ENCODE assay signal across 18 cellular contexts in the genomic region with DNA sequence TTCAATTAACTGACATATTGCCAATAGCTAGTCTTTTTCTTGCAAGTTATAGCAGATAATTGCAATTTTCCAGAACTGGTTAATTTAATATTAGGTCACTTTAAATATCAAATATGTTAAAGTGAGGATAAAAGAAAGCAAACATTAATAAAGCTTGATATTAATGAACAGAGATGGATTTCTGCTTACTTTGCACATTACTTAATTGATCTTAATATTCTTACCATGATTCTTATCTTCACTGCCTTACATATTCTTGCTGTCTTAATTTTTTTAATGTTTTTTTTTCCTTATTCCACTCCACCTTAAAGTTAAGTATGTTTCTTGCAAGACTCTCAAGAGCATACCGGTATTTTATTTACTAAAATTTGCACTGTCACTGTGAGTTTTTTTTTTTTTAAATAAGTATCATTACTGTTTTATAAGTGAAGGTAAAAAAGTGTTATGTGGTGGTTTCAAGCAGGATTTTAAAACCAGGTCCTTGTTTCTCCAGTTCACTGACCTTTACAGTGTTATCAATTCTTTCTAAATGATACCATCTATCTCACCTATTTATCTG. TPM values are rescaled to one million over a fixed set of nuclear protein-coding genes. Genes with fewer than 3 reads are reported as not detected.
DNase-seq lines count a peak whose midpoint lies in the region; ATAC-seq, FAIRE-seq and TF ChIP-seq lines count a peak whose summit lies in the region.
"Had no signal": no experiment of that assay in that cellular context is flagged by ENCODE, and none has a peak within 500 bp of the region (broad histone marks: within the 10 kb centered on the region; RNA-seq: fewer than 3 reads in every experiment).

No MANE protein-coding gene starts in this region.

- H3K9me3 Mint-ChIP-seq in memory B cell, result no peaks in the 10 kb centered on the region
- H3K9me3 Mint-ChIP-seq: activated naive CD4-positive, alpha-beta T cell treated with anti-CD3 and anti-CD28 coated beads for 36 hours had no signal

- H3F3A ChIP-seq in SU-DHL-6 (ENCODE audit: insufficient read depth), result peaks cover 15% of the 10 kb centered on the region

- H3K36me3 Mint-ChIP-seq in memory B cell, result peaks cover 14% of the 10 kb centered on the region

- CTCF ChIA-PET in HepG2 (lab: Yijun Ruan, JAX; ENCODE audit: low intra/inter-chr PET ratio, low total read pairs), result no interaction called here
- CTCF ChIA-PET in A673 (lab: Charles Lee), result interaction anchor here (1.1 kb wide), 1 partner anchor 22 kb away, joined by 3 read pairs; no protein-coding TSS in a partner anchor

- peak overlapping the region; percentile 4 for H3K27ac Mint-ChIP-seq in memory B cell
- H3K27ac Mint-ChIP-seq: activated naive CD4-positive, alpha-beta T cell treated with anti-CD3 and anti-CD28 coated beads for 36 hours; progenitor cell of endocrine pancreas had no signal

- POLR2A ChIA-PET in HepG2 (lab: Yijun Ruan, JAX), result no interaction called here
- POLR2A ChIA-PET in A673 (lab: Charles Lee; ENCODE audit: low non-redundant PET), result no interaction called here

- H3K4me1 Mint-ChIP-seq in memory B cell, result peaks cover 57% of the 10 kb centered on the region

- no peak for TF ChIP-seq RAD21 in HepG2 (CRISPR knock-in tag; IDR thresholded peaks at IDR 0.05)

- no peak overlapping the region for H3K4me3 Mint-ChIP-seq in memory B cell
- H3K4me3 Mint-ChIP-seq: activated naive CD4-positive, alpha-beta T cell treated with anti-CD3 and anti-CD28 coated beads for 36 hours had no signal

- intact Hi-C loops in HepG2 (cut with micrococcal nuclease; ENCODE audit: unreplicated experiment) (no loop called here), right lobe of liver (cut with DNase I) (no loop called here), A673 (cut with micrococcal nuclease; ENCODE audit: unreplicated experiment) (no loop called here)

- peaks cover 2 to 13% of the 10 kb centered on the region in 2 experiments; a peak in 4 of 5 replicates for H3K36me3 ChIP-seq in HepG2 (replicated peaks in 1 of 2; ENCODE audit: control insufficient read depth in 1 of 2, insufficient read depth in 2 of 2, low read length in 2 of 2)
- peaks cover 0 to 4% (median 0%) of the 10 kb centered on the region in 4 donors for H3K36me3 ChIP-seq in right lobe of liver
- peaks cover 14% of the 10 kb centered on the region; the same call in 1 of the 2 replicates for H3K36me3 ChIP-seq in SU-DHL-6 (ENCODE audit: low read length)
- peaks cover 15% of the 10 kb centered on the region for H3K36me3 ChIP-seq in A673 (ENCODE audit: insufficient read depth, low read length, poor library complexity, severe bottlenecking)

- no peak for TF ChIP-seq CTCF in HepG2 (CRISPR knock-in tag; IDR thresholded peaks at IDR 0.05)
- TF ChIP-seq CTCF in right lobe of liver (IDR thresholded peaks at IDR 0.05), result no peak
- no peak for TF ChIP-seq CTCF in SU-DHL-6 (IDR thresholded peaks at IDR 0.05; ENCODE audit: insufficient read depth, low read length, poor library complexity, severe bottlenecking)
- TF ChIP-seq CTCF in A673 (conservative IDR thresholded peaks at IDR 0.05; ENCODE audit: low read depth, low read length), result no peak

- H3K9me3 ChIP-seq in HepG2 (ENCODE audit: low read length) (no peaks in the 10 kb centered on the region), right lobe of liver (no peaks in the 10 kb centered on the region), SU-DHL-6 (ENCODE audit: insufficient read depth, low read length) (no peaks in the 10 kb centered on the region), A673 (ENCODE audit: low read depth, low read length, poor library complexity, severe bottlenecking) (peaks cover 12% of the 10 kb centered on the region)
- H3K9me3 ChIP-seq: body of pancreas, gastroesophageal sphincter, MG63 had no signal

- H3K27me3 ChIP-seq in HepG2 (ENCODE audit: control insufficient read depth in 1 of 2, insufficient read depth in 2 of 2, low read length in 2 of 2) (no peaks in the 10 kb centered on the region), right lobe of liver (no peaks in the 10 kb centered on the region), SU-DHL-6 (ENCODE audit: low read length) (no peaks in the 10 kb centered on the region), A673 (replicated peaks; ENCODE audit: insufficient read depth, low read depth, low read length, poor library complexity) (no peaks in the 10 kb centered on the region)
- H3K27me3 ChIP-seq: body of pancreas, gastroesophageal sphincter, MG63 had no signal

- no peak overlapping the region for H2AFZ ChIP-seq in HepG2 (ENCODE audit: low read length)
- no peak overlapping the region for H2AFZ ChIP-seq in SU-DHL-6 (ENCODE audit: low read depth, low read length, severe bottlenecking)

- H4K20me1 ChIP-seq in HepG2 (ENCODE audit: insufficient read depth, low read length), result peaks cover 47% of the 10 kb centered on the region
- H4K20me1 ChIP-seq in SU-DHL-6 (ENCODE audit: low read depth, low read length), result peaks cover 35% of the 10 kb centered on the region; the same call in 1 of the 2 replicates

- peaks cover 25% of the 10 kb centered on the region for H3K4me1 ChIP-seq in HepG2 (ENCODE audit: insufficient read depth, low read length)
- peaks cover 0 to 39% (median 0%) of the 10 kb centered on the region in 4 donors for H3K4me1 ChIP-seq in right lobe of liver
- peaks cover 24% of the 10 kb centered on the region for H3K4me1 ChIP-seq in A673 (ENCODE audit: insufficient read depth, low read length, poor library complexity, severe bottlenecking)

- H3K9ac ChIP-seq in HepG2 (ENCODE audit: insufficient read depth, low read depth, low read length), result no peak overlapping the region
- H3K9ac ChIP-seq in SU-DHL-6 (ENCODE audit: low read length), result no peak overlapping the region

- H3K27me3 Mint-ChIP-seq in memory B cell, result no peaks in the 10 kb centered on the region
- H3K27me3 Mint-ChIP-seq: progenitor cell of endocrine pancreas had no signal

- TF ChIP-seq EP300 in HepG2 (IDR thresholded peaks at IDR 0.05; ENCODE audit: low read depth in 2 of 2, low read length in 2 of 2) (no peak), HepG2 (CRISPR knock-in tag; IDR thresholded peaks at IDR 0.05; ENCODE audit: borderline replicate concordance) (no peak)

- BruUV-seq in HepG2 (replicated peaks; lab: Mats Ljungman, UMichigan) (no TSS peak), A673 (replicated peaks; lab: Mats Ljungman, UMichigan) (no TSS peak)

- no peak overlapping the region for H3K4me2 ChIP-seq in HepG2 (ENCODE audit: low read depth, low read length)
- peak overlapping the region; percentile 22 for H3K4me2 ChIP-seq in SU-DHL-6 (ENCODE audit: low read depth, low read length, poor library complexity, severe bottlenecking)
- H3K4me2 ChIP-seq: smooth muscle cell had no signal

- no peak for FAIRE-seq in HepG2 (lab: Jason Lieb, UNC)

- no peaks in the 10 kb centered on the region for H3K9me2 ChIP-seq in SU-DHL-6 (replicated peaks; ENCODE audit: insufficient read depth, low read length)

- no peak overlapping the region for H3K4me3 ChIP-seq in HepG2 (replicated peaks in 1 of 3; ENCODE audit: insufficient read depth in 1 of 3, low read depth in 2 of 3, low read length in 3 of 3)
- no peak overlapping the region for H3K4me3 ChIP-seq in right lobe of liver
- H3K4me3 ChIP-seq in SU-DHL-6 (ENCODE audit: insufficient read depth, low read length, poor library complexity, severe bottlenecking), result no peak overlapping the region
- H3K4me3 ChIP-seq in A673 (ENCODE audit: low read depth, low read length, poor library complexity, severe bottlenecking), result no peak overlapping the region
- H3K4me3 ChIP-seq: body of pancreas, coronary artery, gastroesophageal sphincter, MG63, smooth muscle cell had no signal

- in situ Hi-C loops in HepG2 (cut with HindIII; ENCODE audit: extremely low pct_ligation_motif_present, low pct_unique_long_range_greater_than_20kb), result no loop called here

- H3K79me2 ChIP-seq in HepG2 (ENCODE audit: insufficient read depth, low read length), result peaks cover 100% of the 10 kb centered on the region
- peaks cover 100% of the 10 kb centered on the region for H3K79me2 ChIP-seq in SU-DHL-6 (ENCODE audit: insufficient read depth, low read length)

- ATAC-seq in HepG2, result no peak
- no peak for ATAC-seq in right lobe of liver
- no peak for ATAC-seq in memory B cell (ENCODE audit: low read depth)
- ATAC-seq: body of pancreas, gastroesophageal sphincter, left ventricle myocardium superior had no signal

- H3K27ac ChIP-seq in HepG2 (ENCODE audit: extremely low read length, insufficient read depth, low read length), result no peak overlapping the region
- no peak overlapping the region for H3K27ac ChIP-seq in right lobe of liver
- H3K27ac ChIP-seq in SU-DHL-6 (ENCODE audit: low read depth, low read length), result no peak overlapping the region; the same call in 1 of the 2 replicates
- no peak overlapping the region for H3K27ac ChIP-seq in A673 (ENCODE audit: low read depth, low read length, poor library complexity, severe bottlenecking)
- H3K27ac ChIP-seq: body of pancreas, coronary artery, gastroesophageal sphincter had no signal

- WGBS in HepG2 (ENCODE audit: low lambda C conversion rate), result 97% methylated on average over 1 of the region's 1 CpG
- whole genome bisulfite sequencing in right lobe of liver (ENCODE audit: insufficient coverage, low coverage, low lambda C conversion rate, missing lambda C conversion rate), result 13% methylated on average over 1 of the region's 1 CpG

- DNase-seq in HepG2 (ENCODE audit: low spot score) (no peak), right lobe of liver (no peak), memory B cell (ENCODE audit: low spot score in 2 of 2) (no peak), A673 (ENCODE audit: low spot score) (no peak), mucosa of gallbladder (ENCODE audit: low spot score) (no peak), NCI-H82 treated with DMSO at 0.1 percent for 48 hours (lab: John Stamatoyannopoulos, UW; ENCODE audit: unreplicated experiment) (no peak), NCI-H446 (lab: John Stamatoyannopoulos, UW) (no peak)
- DNase-seq: activated CD8-positive, alpha-beta memory T cell treated with anti-CD3 and anti-CD28 coated beads, Interleukin-2, amount 50 U/mL, for 48 hours; activated naive CD4-positive, alpha-beta T cell treated with anti-CD3 and anti-CD28 coated beads for 36 hours; body of pancreas; left ventricle myocardium superior; MG63; NCI-H187 treated with DMSO at 0.1 percent for 48 hours had no signal

- TF ChIP-seq POLR2A in HepG2 (IDR thresholded peaks at IDR 0.05; ENCODE audit: insufficient read depth in 1 of 2, low read depth in 2 of 2, low read length in 2 of 2), result no peak
- no peak for TF ChIP-seq POLR2A in right lobe of liver (IDR thresholded peaks at IDR 0.05)

RNA-seq across cellular contexts. Expression of a gene that starts 33.9 kb away (rescaled TPM):
- 25.7 and 42.3 TPM in 2 replicates for total RNA-seq in HepG2 (2016; rRNA removed; fragmentation: Illumina TruSeq; extraction: Trizol)
- total RNA-seq in HepG2 (2016; cell fraction: cytosol; rRNA removed; fragmentation: Illumina TruSeq; extraction: Trizol; ENCODE audit: low read depth), result 8.3 and 8.5 TPM in 2 replicates
- 27.2 and 43.7 TPM in 2 replicates for total RNA-seq in HepG2 (2016; cell fraction: insoluble cytoplasmic fraction; rRNA removed; fragmentation: Illumina TruSeq; extraction: Trizol)
- 28.3 and 35.0 TPM in 2 replicates for total RNA-seq in HepG2 (2016; cell fraction: membrane; rRNA removed; fragmentation: Illumina TruSeq; extraction: Trizol)
- total RNA-seq in HepG2 (2016; cell fraction: nucleus; rRNA removed; fragmentation: Illumina TruSeq; extraction: Trizol), result 26.7 and 28.8 TPM in 2 replicates
- polyA plus RNA-seq in HepG2 (2011; rRNA removed), result 10.5 and 11.6 TPM in 2 replicates
- polyA plus RNA-seq in HepG2 (2011; cell fraction: cytosol; rRNA removed), result 4.7 and 9.2 TPM in 2 replicates
- polyA plus RNA-seq in HepG2 (2011; cell fraction: nucleus; rRNA removed), result 4.5 and 5.9 TPM in 2 replicates
- polyA plus RNA-seq in HepG2 (2012), result 45.6 and 57.9 TPM in 2 replicates
- polyA plus RNA-seq in HepG2 (2016; cell fraction: cytosol; fragmentation: Illumina TruSeq; extraction: Trizol; ENCODE audit: low read depth), result 4.1 and 4.4 TPM in 2 replicates
- polyA plus RNA-seq in HepG2 (2016; cell fraction: insoluble cytoplasmic fraction; fragmentation: Illumina TruSeq; extraction: Trizol; ENCODE audit: low read depth), result 62.1 and 62.9 TPM in 2 replicates
- 17.2 and 17.6 TPM in 2 replicates for polyA plus RNA-seq in HepG2 (2016; cell fraction: membrane; fragmentation: Illumina TruSeq; extraction: Trizol; ENCODE audit: low read depth)
- polyA plus RNA-seq in HepG2 (2016; cell fraction: nucleus; fragmentation: Illumina TruSeq; extraction: Trizol; ENCODE audit: insufficient read depth, low read depth), result 41.0 and 41.7 TPM in 2 replicates
- 6.3 and 10.2 TPM in 2 replicates for polyA minus RNA-seq in HepG2 (2011; rRNA and poly(A)+ RNA removed; ENCODE audit: low replicate concordance)
- 29.7 and 31.3 TPM in 2 replicates for polyA minus RNA-seq in HepG2 (2011; cell fraction: cytosol; rRNA and poly(A)+ RNA removed)
- polyA minus RNA-seq in HepG2 (2011; cell fraction: nucleus; rRNA and poly(A)+ RNA removed), result 20.0 and 21.9 TPM in 2 replicates
- total RNA-seq in right lobe of liver, result 10 to 100 TPM; 21.0 to 37.9 (median 27.2) TPM
- 83.8 and 86.0 TPM in 2 replicates for total RNA-seq in A673 (2021)
- total RNA-seq in mucosa of gallbladder, result 47.7 TPM
